Comparison of ENCODE assay signal across 2 cellular contexts in the genomic region with DNA sequence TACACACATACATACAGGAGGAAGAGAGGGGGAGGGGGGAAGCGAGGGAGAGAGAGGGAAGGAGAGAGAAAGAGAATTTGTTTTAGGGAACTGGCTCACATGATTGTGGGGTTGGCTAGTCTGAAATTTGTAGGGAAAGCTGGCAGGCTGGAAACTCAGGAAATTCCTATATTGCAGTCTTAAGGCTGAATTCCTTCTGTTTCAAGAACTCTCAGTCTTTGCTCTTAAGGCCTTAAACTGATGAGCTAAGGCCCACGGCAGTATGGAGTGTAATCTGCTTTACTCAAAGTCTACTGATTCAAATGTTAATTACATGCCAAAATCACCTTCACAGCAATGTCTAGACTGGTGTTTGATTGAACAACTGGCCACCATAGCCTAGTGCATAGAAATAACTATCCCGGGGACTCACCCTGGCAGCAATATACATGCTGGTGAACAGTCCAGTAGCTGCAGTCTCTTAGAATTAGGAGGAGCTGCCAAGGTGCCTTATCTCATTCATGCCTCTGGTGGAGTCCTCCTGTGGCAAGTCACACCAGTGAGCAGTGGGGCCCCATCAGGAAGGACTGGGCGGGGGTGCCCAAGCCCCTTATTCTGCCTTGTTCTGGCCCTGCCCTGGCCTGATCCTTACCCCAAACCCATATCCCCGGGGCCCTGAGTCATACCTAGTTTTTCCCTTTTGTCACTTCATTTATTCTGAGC.
TF ChIP-seq lines count a peak whose summit lies in the region.

No MANE protein-coding gene starts in this region.

TF ChIP-seq in SK-N-SH, 30 proteins besides CTCF, POLR2A, EP300 and RAD21:
- TF ChIP-seq, protein P1, sequence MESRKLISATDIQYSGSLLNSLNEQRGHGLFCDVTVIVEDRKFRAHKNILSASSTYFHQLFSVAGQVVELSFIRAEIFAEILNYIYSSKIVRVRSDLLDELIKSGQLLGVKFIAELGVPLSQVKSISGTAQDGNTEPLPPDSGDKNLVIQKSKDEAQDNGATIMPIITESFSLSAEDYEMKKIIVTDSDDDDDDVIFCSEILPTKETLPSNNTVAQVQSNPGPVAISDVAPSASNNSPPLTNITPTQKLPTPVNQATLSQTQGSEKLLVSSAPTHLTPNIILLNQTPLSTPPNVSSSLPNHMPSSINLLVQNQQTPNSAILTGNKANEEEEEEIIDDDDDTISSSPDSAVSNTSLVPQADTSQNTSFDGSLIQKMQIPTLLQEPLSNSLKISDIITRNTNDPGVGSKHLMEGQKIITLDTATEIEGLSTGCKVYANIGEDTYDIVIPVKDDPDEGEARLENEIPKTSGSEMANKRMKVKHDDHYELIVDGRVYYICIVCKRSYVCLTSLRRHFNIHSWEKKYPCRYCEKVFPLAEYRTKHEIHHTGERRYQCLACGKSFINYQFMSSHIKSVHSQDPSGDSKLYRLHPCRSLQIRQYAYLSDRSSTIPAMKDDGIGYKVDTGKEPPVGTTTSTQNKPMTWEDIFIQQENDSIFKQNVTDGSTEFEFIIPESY (IDR thresholded peaks at IDR 0.05; ENCODE audit: borderline replicate concordance, low read depth): no peak
- TF ChIP-seq RXRA (IDR thresholded peaks at IDR 0.05; ENCODE audit: borderline replicate concordance, low read depth): no peak
- TF ChIP-seq YY1 (IDR thresholded peaks at IDR 0.05; ENCODE audit: low read depth): no peak
TF ChIP-seq in SK-N-SH: peak in this region for 0.

TF ChIP-seq in SK-N-SH treated with all-trans-retinoic acid at 6 μM for 48 hours, 23 proteins besides CTCF, POLR2A, EP300 and RAD21 (continued from another document):
- TF ChIP-seq, protein P2, sequence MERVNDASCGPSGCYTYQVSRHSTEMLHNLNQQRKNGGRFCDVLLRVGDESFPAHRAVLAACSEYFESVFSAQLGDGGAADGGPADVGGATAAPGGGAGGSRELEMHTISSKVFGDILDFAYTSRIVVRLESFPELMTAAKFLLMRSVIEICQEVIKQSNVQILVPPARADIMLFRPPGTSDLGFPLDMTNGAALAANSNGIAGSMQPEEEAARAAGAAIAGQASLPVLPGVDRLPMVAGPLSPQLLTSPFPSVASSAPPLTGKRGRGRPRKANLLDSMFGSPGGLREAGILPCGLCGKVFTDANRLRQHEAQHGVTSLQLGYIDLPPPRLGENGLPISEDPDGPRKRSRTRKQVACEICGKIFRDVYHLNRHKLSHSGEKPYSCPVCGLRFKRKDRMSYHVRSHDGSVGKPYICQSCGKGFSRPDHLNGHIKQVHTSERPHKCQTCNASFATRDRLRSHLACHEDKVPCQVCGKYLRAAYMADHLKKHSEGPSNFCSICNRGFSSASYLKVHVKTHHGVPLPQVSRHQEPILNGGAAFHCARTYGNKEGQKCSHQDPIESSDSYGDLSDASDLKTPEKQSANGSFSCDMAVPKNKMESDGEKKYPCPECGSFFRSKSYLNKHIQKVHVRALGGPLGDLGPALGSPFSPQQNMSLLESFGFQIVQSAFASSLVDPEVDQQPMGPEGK (CRISPR knock-in tag; IDR thresholded peaks at IDR 0.05; ENCODE audit: borderline replicate concordance): no peak
- TF ChIP-seq ZC3H10 (CRISPR knock-in tag; IDR thresholded peaks at IDR 0.05) (no peak), ESRRG (CRISPR knock-in tag; IDR thresholded peaks at IDR 0.05) (no peak), ARNTL (CRISPR knock-in tag; IDR thresholded peaks at IDR 0.05; ENCODE audit: borderline replicate concordance, low read depth) (no peak), CSDC2 (CRISPR knock-in tag; IDR thresholded peaks at IDR 0.05) (no peak), ZNF8 (CRISPR knock-in tag; IDR thresholded peaks at IDR 0.05) (no peak), SNAI2 (CRISPR knock-in tag; IDR thresholded peaks at IDR 0.05) (no peak), TOX (CRISPR knock-in tag; IDR thresholded peaks at IDR 0.05; ENCODE audit: borderline replicate concordance) (no peak), TCF4 (CRISPR knock-in tag; IDR thresholded peaks at IDR 0.05; ENCODE audit: borderline replicate concordance) (no peak), ISL1 (CRISPR knock-in tag; IDR thresholded peaks at IDR 0.05) (no peak), OSR1 (CRISPR knock-in tag; IDR thresholded peaks at IDR 0.05) (no peak), ZFP3 (CRISPR knock-in tag; IDR thresholded peaks at IDR 0.05) (no peak)
- TF ChIP-seq, protein P3, sequence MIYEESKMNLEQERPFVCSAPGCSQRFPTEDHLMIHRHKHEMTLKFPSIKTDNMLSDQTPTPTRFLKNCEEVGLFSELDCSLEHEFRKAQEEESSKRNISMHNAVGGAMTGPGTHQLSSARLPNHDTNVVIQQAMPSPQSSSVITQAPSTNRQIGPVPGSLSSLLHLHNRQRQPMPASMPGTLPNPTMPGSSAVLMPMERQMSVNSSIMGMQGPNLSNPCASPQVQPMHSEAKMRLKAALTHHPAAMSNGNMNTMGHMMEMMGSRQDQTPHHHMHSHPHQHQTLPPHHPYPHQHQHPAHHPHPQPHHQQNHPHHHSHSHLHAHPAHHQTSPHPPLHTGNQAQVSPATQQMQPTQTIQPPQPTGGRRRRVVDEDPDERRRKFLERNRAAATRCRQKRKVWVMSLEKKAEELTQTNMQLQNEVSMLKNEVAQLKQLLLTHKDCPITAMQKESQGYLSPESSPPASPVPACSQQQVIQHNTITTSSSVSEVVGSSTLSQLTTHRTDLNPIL (CRISPR knock-in tag; IDR thresholded peaks at IDR 0.05; ENCODE audit: low read depth): no peak
